ENCODE assay signal across 14 cellular contexts in genomic region chr11:116229581-116229980, GRCh38.
"Had no signal": no experiment of that assay in that cellular context is flagged by ENCODE, and none has a peak within 500 bp of the region (broad histone marks: within the 10 kb centered on the region; RNA-seq: fewer than 3 reads in every experiment).

No MANE protein-coding gene starts in this region.

- ATAC-seq: activated T-cell treated with anti-CD3 and anti-CD28 coated beads, Interleukin-2, amount 50 U/mL, for 4 hours; foreskin keratinocyte; naive thymus-derived CD8-positive, alpha-beta T cell; stimulated activated naive B cell treated with anti-CD40 and anti-IgM and Interleukin-4, amounts not matched to agents 10 μg/mL and 1 μg/mL and 100 μg/mL, for 72 hours had no signal

- DNase-seq: activated CD4-positive, alpha-beta T cell treated with anti-CD3 and anti-CD28 coated beads for 1 hour; activated CD8-positive, alpha-beta memory T cell treated with anti-CD3 and anti-CD28 coated beads, Interleukin-2, amount 50 U/mL, for 48 hours; activated naive CD4-positive, alpha-beta T cell; activated T-cell treated with anti-CD3 and anti-CD28 coated beads, Interleukin-2, amount 50 U/mL, for 4 hours; foreskin keratinocyte; left ventricle myocardium inferior; mammary epithelial cell; naive thymus-derived CD8-positive, alpha-beta T cell; retina; sigmoid colon; stimulated activated CD4-positive, alpha-beta T cell treated with anti-CD3 and anti-CD28 coated beads, Interleukin-15, amount 100 ng/mL, for 24 hours; stimulated activated CD8-positive, alpha-beta memory T cell treated with anti-CD3 and anti-CD28 coated beads, Interleukin-4, amount 100 ng/mL, for 48 hours; stimulated activated naive B cell treated with anti-CD40 and anti-IgM and Interleukin-4, amounts not matched to agents 10 μg/mL and 1 μg/mL and 100 μg/mL, for 72 hours; T-helper 9 cell had no signal
